Comparison of ENCODE assay signal across 15 cellular contexts in genomic region chr7:101231644-101232043, GRCh38. TPM values are rescaled to one million over a fixed set of nuclear protein-coding genes. Genes with fewer than 3 reads are reported as not detected.
DNase-seq lines count a peak whose midpoint lies in the region; ATAC-seq lines count a peak whose summit lies in the region.
"Had no signal": no experiment of that assay in that cellular context is flagged by ENCODE, and none has a peak within 500 bp of the region (broad histone marks: within the 10 kb centered on the region; RNA-seq: fewer than 3 reads in every experiment).

No MANE protein-coding gene starts in this region.

- no peak for ATAC-seq in HG03460 (IDR thresholded peaks at IDR 0.05; ENCODE audit: unreplicated experiment)

- H3K27me3 ChIP-seq in endocrine pancreas (ENCODE audit: control insufficient read depth, insufficient read depth, low read length) (no peaks in the 10 kb centered on the region), mesendoderm (ENCODE audit: insufficient read depth, low read length, poor library complexity) (no peaks in the 10 kb centered on the region)

- intact Hi-C loops in activated naive CD4-positive, alpha-beta T cell treated with anti-CD3 and anti-CD28 coated beads for 36 hours (cut with micrococcal nuclease) = no loop called here

- H3K27ac Mint-ChIP-seq in activated CD4-positive, alpha-beta T cell treated with anti-CD3 and anti-CD28 coated beads, Interleukin-2, amount 10 ng/mL, durations not matched to agents 7 days and 5 days = peak overlapping the region; percentile 25
- no peak overlapping the region for H3K27ac Mint-ChIP-seq in activated naive CD4-positive, alpha-beta T cell treated with anti-CD3 and anti-CD28 coated beads for 36 hours
- H3K27ac Mint-ChIP-seq: activated naive CD8-positive, alpha-beta T cell treated with anti-CD3 and anti-CD28 coated beads, Interleukin-2, amount 10 ng/mL, durations not matched to agents 7 days and 5 days had no signal

- H3K56ac ChIP-seq in mesendoderm (ENCODE audit: low read length) = peak overlapping the region; percentile 26

- no peaks in the 10 kb centered on the region for H3K9me3 ChIP-seq in endocrine pancreas (ENCODE audit: control insufficient read depth, low read length)
- H3K9me3 ChIP-seq: thoracic aorta had no signal

- no CpG with 5 or more reads among the region's 7 CpGs for WGBS in mesendoderm (ENCODE audit: extremely low coverage, insufficient coverage, low lambda C conversion rate)

- H3K4me3 ChIP-seq in endocrine pancreas (ENCODE audit: control insufficient read depth, insufficient read depth, low read length) (no peak overlapping the region), mesendoderm (ENCODE audit: low read length) (no peak overlapping the region)
- H3K4me3 ChIP-seq: thoracic aorta had no signal

- DNase-seq in activated CD4-positive, alpha-beta T cell treated with anti-CD3 and anti-CD28 coated beads, Interleukin-2, amount 10 ng/mL, durations not matched to agents 7 days and 5 days = no peak
- no peak for DNase-seq in activated CD4-positive, alpha-beta T cell treated with anti-CD3 and anti-CD28 coated beads for 4 hours
- DNase-seq in mesendoderm (no peak), NCI-H226 (no peak), UCSD-AML1 (lab: John Stamatoyannopoulos, UW; ENCODE audit: unreplicated experiment) (no peak)
- no peak for DNase-seq in activated naive CD4-positive, alpha-beta T cell treated with anti-CD3 and anti-CD28 coated beads for 36 hours
- DNase-seq: activated naive CD8-positive, alpha-beta T cell treated with anti-CD3 and anti-CD28 coated beads, Interleukin-2, amount 10 ng/mL, durations not matched to agents 7 days and 5 days; DMS153; NCI-H1092; Right ventricle myocardium superior had no signal

- H4K8ac ChIP-seq in mesendoderm (ENCODE audit: low read depth, low read length) = peak overlapping the region; percentile 13

- H3K4me1 Mint-ChIP-seq in activated CD4-positive, alpha-beta T cell treated with anti-CD3 and anti-CD28 coated beads, Interleukin-2, amount 10 ng/mL, durations not matched to agents 7 days and 5 days = peaks cover 5% of the 10 kb centered on the region
- no peaks in the 10 kb centered on the region for H3K4me1 Mint-ChIP-seq in activated naive CD4-positive, alpha-beta T cell treated with anti-CD3 and anti-CD28 coated beads for 36 hours (ENCODE audit: low read depth)
- H3K4me1 Mint-ChIP-seq: activated naive CD8-positive, alpha-beta T cell treated with anti-CD3 and anti-CD28 coated beads, Interleukin-2, amount 10 ng/mL, durations not matched to agents 7 days and 5 days had no signal

- H4K5ac ChIP-seq in mesendoderm (ENCODE audit: low read length) = no peak overlapping the region

- peak overlapping the region; percentile 17 for H3K4me2 ChIP-seq in mesendoderm (ENCODE audit: low read length)

- H3K4me3 Mint-ChIP-seq in activated CD4-positive, alpha-beta T cell treated with anti-CD3 and anti-CD28 coated beads, Interleukin-2, amount 10 ng/mL, durations not matched to agents 7 days and 5 days = no peak overlapping the region
- no peak overlapping the region for H3K4me3 Mint-ChIP-seq in activated naive CD4-positive, alpha-beta T cell treated with anti-CD3 and anti-CD28 coated beads for 36 hours
- H3K4me3 Mint-ChIP-seq: activated naive CD8-positive, alpha-beta T cell treated with anti-CD3 and anti-CD28 coated beads, Interleukin-2, amount 10 ng/mL, durations not matched to agents 7 days and 5 days had no signal

- H3K9ac ChIP-seq in endocrine pancreas (ENCODE audit: control insufficient read depth, insufficient read depth, low read length) (peak overlapping the region; percentile 48), mesendoderm (ENCODE audit: low read length) (peak overlapping the region; percentile 82)

- no peaks in the 10 kb centered on the region for H3K79me1 ChIP-seq in mesendoderm (ENCODE audit: low read length)

- H3K18ac ChIP-seq in mesendoderm (ENCODE audit: low read length) = no peak overlapping the region

- no peaks in the 10 kb centered on the region for H3K4me1 ChIP-seq in endocrine pancreas (ENCODE audit: control insufficient read depth, insufficient read depth, low read length)
- H3K4me1 ChIP-seq in mesendoderm (ENCODE audit: control insufficient read depth, low read depth, low read length) = peaks cover 5% of the 10 kb centered on the region

- no peaks in the 10 kb centered on the region for H3K27me3 Mint-ChIP-seq in activated CD4-positive, alpha-beta T cell treated with anti-CD3 and anti-CD28 coated beads, Interleukin-2, amount 10 ng/mL, durations not matched to agents 7 days and 5 days
- no peaks in the 10 kb centered on the region for H3K27me3 Mint-ChIP-seq in activated naive CD4-positive, alpha-beta T cell treated with anti-CD3 and anti-CD28 coated beads for 36 hours (ENCODE audit: low read depth)
- H3K27me3 Mint-ChIP-seq: activated naive CD8-positive, alpha-beta T cell treated with anti-CD3 and anti-CD28 coated beads, Interleukin-2, amount 10 ng/mL, durations not matched to agents 7 days and 5 days had no signal

- peaks cover 6% of the 10 kb centered on the region for H3K36me3 Mint-ChIP-seq in activated CD4-positive, alpha-beta T cell treated with anti-CD3 and anti-CD28 coated beads, Interleukin-2, amount 10 ng/mL, durations not matched to agents 7 days and 5 days (ENCODE audit: low read depth)
- peaks cover 8% of the 10 kb centered on the region for H3K36me3 Mint-ChIP-seq in activated naive CD4-positive, alpha-beta T cell treated with anti-CD3 and anti-CD28 coated beads for 36 hours (ENCODE audit: low read depth)

- no peak overlapping the region for H2BK15ac ChIP-seq in mesendoderm (replicated peaks; ENCODE audit: low read depth)

- peaks cover 3% of the 10 kb centered on the region for H3K36me3 ChIP-seq in endocrine pancreas (ENCODE audit: control insufficient read depth, insufficient read depth, low read length)
- peaks cover 2% of the 10 kb centered on the region for H3K36me3 ChIP-seq in mesendoderm (ENCODE audit: control insufficient read depth, insufficient read depth, low read length)

- H3K9me3 Mint-ChIP-seq in activated CD4-positive, alpha-beta T cell treated with anti-CD3 and anti-CD28 coated beads, Interleukin-2, amount 10 ng/mL, durations not matched to agents 7 days and 5 days = no peaks in the 10 kb centered on the region
- H3K9me3 Mint-ChIP-seq in activated naive CD4-positive, alpha-beta T cell treated with anti-CD3 and anti-CD28 coated beads for 36 hours = no peaks in the 10 kb centered on the region
- H3K9me3 Mint-ChIP-seq: activated naive CD8-positive, alpha-beta T cell treated with anti-CD3 and anti-CD28 coated beads, Interleukin-2, amount 10 ng/mL, durations not matched to agents 7 days and 5 days had no signal

- no peak overlapping the region for H2AK5ac ChIP-seq in mesendoderm (ENCODE audit: low read length)

- no peak overlapping the region for H2BK120ac ChIP-seq in mesendoderm (ENCODE audit: low read depth, low read length)

- H3K4ac ChIP-seq in mesendoderm (ENCODE audit: low read depth, low read length) = no peak overlapping the region

- H2BK5ac ChIP-seq in mesendoderm (ENCODE audit: low read length) = no peak overlapping the region

- H3K23ac ChIP-seq in mesendoderm (ENCODE audit: low read length) = peak overlapping the region; percentile 24

- POLR2A ChIA-PET in activated CD4-positive, alpha-beta T cell treated with anti-CD3 and anti-CD28 coated beads, Interleukin-2, amount 10 ng/mL, durations not matched to agents 7 days and 5 days (lab: Charles Lee) = interaction anchor here (0.6 kb wide), 1 partner anchor 356 kb away, joined by 3 read pairs; no protein-coding TSS in a partner anchor

- CTCF ChIA-PET in activated CD4-positive, alpha-beta T cell treated with anti-CD3 and anti-CD28 coated beads, Interleukin-2, amount 10 ng/mL, durations not matched to agents 7 days and 5 days (lab: Charles Lee) = interaction anchor here (0.6 kb wide), 1 partner anchor 12 kb away, joined by 3 read pairs; no protein-coding TSS in a partner anchor
- CTCF ChIA-PET in activated naive CD4-positive, alpha-beta T cell treated with anti-CD3 and anti-CD28 coated beads for 36 hours (lab: Charles Lee) = no interaction called here

- peak overlapping the region; percentile 15 for H3K27ac ChIP-seq in mesendoderm (ENCODE audit: low read depth, low read length)
- H3K27ac ChIP-seq: thoracic aorta had no signal

- H3K79me2 ChIP-seq in mesendoderm (ENCODE audit: control insufficient read depth, insufficient read depth, low read length) = no peaks in the 10 kb centered on the region

RNA-seq across cellular contexts. Expression of gene CLDN15, which starts 6.0 kb away (rescaled TPM):
- 10 to 100 TPM; 24.2 to 24.3 TPM for total RNA-seq in activated CD4-positive, alpha-beta T cell treated with anti-CD3 and anti-CD28 coated beads, Interleukin-2, amount 10 ng/mL, durations not matched to agents 7 days and 5 days
- 2.2 TPM for polyA plus RNA-seq in mesendoderm (2013, experiment 1 of 2)
- 2.2 TPM for polyA plus RNA-seq in mesendoderm (2013, experiment 2 of 2)
- total RNA-seq in activated naive CD4-positive, alpha-beta T cell treated with anti-CD3 and anti-CD28 coated beads for 36 hours = 10 to 100 TPM in 1 of 2 experiments, 1 to 10 TPM in 1; 9.8 to 11.1 TPM

RNA-seq across cellular contexts. Expression of gene FIS1, which starts 13.2 kb away (rescaled TPM):
- total RNA-seq in activated CD4-positive, alpha-beta T cell treated with anti-CD3 and anti-CD28 coated beads, Interleukin-2, amount 10 ng/mL, durations not matched to agents 7 days and 5 days = 100 to 1,000 TPM in 1 of 2 experiments, 10 to 100 TPM in 1; 87.3 to 103 TPM
- 106 TPM for polyA plus RNA-seq in mesendoderm (2013, experiment 1 of 2)
- polyA plus RNA-seq in mesendoderm (2013, experiment 2 of 2) = 109 TPM
- 10 to 100 TPM; 84.2 to 84.3 TPM for total RNA-seq in activated naive CD4-positive, alpha-beta T cell treated with anti-CD3 and anti-CD28 coated beads for 36 hours

RNA-seq across cellular contexts. Expression of gene ZNHIT1, which starts 13.7 kb away (rescaled TPM):
- total RNA-seq in activated CD4-positive, alpha-beta T cell treated with anti-CD3 and anti-CD28 coated beads, Interleukin-2, amount 10 ng/mL, durations not matched to agents 7 days and 5 days = 10 to 100 TPM; 61.6 to 67.4 TPM
- polyA plus RNA-seq in mesendoderm (2013, experiment 1 of 2) = 48.7 TPM
- polyA plus RNA-seq in mesendoderm (2013, experiment 2 of 2) = 50.9 TPM
- total RNA-seq in activated naive CD4-positive, alpha-beta T cell treated with anti-CD3 and anti-CD28 coated beads for 36 hours = 10 to 100 TPM; 31.7 to 35.3 TPM

RNA-seq across cellular contexts. Expression of gene PLOD3, which starts 14.3 kb away (rescaled TPM):
- 10 to 100 TPM; 59.7 to 69.5 TPM for total RNA-seq in activated CD4-positive, alpha-beta T cell treated with anti-CD3 and anti-CD28 coated beads, Interleukin-2, amount 10 ng/mL, durations not matched to agents 7 days and 5 days
- polyA plus RNA-seq in mesendoderm (2013, experiment 1 of 2) = 37.6 TPM
- 36.6 TPM for polyA plus RNA-seq in mesendoderm (2013, experiment 2 of 2)
- 10 to 100 TPM; 18.8 to 19.7 TPM for total RNA-seq in activated naive CD4-positive, alpha-beta T cell treated with anti-CD3 and anti-CD28 coated beads for 36 hours

RNA-seq across cellular contexts. Expression of gene MOGAT3, which starts 30.8 kb away (rescaled TPM):
- not detected for total RNA-seq in activated CD4-positive, alpha-beta T cell treated with anti-CD3 and anti-CD28 coated beads, Interleukin-2, amount 10 ng/mL, durations not matched to agents 7 days and 5 days
- polyA plus RNA-seq in mesendoderm (2013, experiment 1 of 2) = 0.07 TPM
- 0.06 TPM for polyA plus RNA-seq in mesendoderm (2013, experiment 2 of 2)
- not detected for total RNA-seq in activated naive CD4-positive, alpha-beta T cell treated with anti-CD3 and anti-CD28 coated beads for 36 hours
- total RNA-seq: A673; activated naive CD8-positive, alpha-beta T cell treated with anti-CD3 and anti-CD28 coated beads, Interleukin-2, amount 10 ng/mL, durations not matched to agents 7 days and 5 days; Right ventricle myocardium superior; thoracic aorta had no signal
- polyA plus RNA-seq: neural cell had no signal
